Comparison of ENCODE assay signal across 8 cellular contexts in genomic region chr2:225889452-225889851, GRCh38.
DNase-seq lines count a peak whose midpoint lies in the region; ATAC-seq and TF ChIP-seq lines count a peak whose summit lies in the region.

No MANE protein-coding gene starts in this region.

- TF ChIP-seq EP300 in esophagus muscularis mucosa (IDR thresholded peaks at IDR 0.05): no peak

- CTCF ChIA-PET in RWPE1 (lab: Yijun Ruan, JAX): interaction anchor here (0.6 to 1.1 kb wide), 11 partner anchors 10 to 910 kb away, joined by 3 to 5 read pairs (median 3); partner anchors contain the start of gene IRS1

- peak; percentile 2 for DNase-seq in DMS 273 treated with DMSO at 0.1 percent for 48 hours (lab: John Stamatoyannopoulos, UW)
- DNase-seq in RWPE1 (ENCODE audit: low spot score): peak; percentile 68
- DNase-seq in esophagus muscularis mucosa (ENCODE audit: extremely low spot score): no peak
- DNase-seq in osteoblast (ENCODE audit: insufficient read length, low spot score, missing footprints): no peak
- DNase-seq in stimulated activated CD4-positive, alpha-beta T cell treated with anti-CD3 and anti-CD28 coated beads, Interleukin-4, amount 100 ng/mL, for 4 hours: no peak
- no peak for DNase-seq in COLO668 (lab: John Stamatoyannopoulos, UW; ENCODE audit: unreplicated experiment)

- TF ChIP-seq CTCF in RWPE1 (conservative IDR thresholded peaks at IDR 0.05; ENCODE audit: low read depth) (peak; percentile 84), esophagus muscularis mucosa (IDR thresholded peaks at IDR 0.05) (peak; percentile 77 to 79 (median 77)), osteoblast (IDR thresholded peaks at IDR 0.05; ENCODE audit: extremely low read depth, low read depth, low read length) (peak; percentile 74)

- POLR2A ChIA-PET in RWPE1 (lab: Yijun Ruan, JAX; ENCODE audit: low non-redundant PET): no interaction called here

- intact Hi-C loops in esophagus muscularis mucosa (cut with DNase I): loop anchor here (2.0 kb wide), 1 partner anchor 913 kb away; no protein-coding TSS in a partner anchor

- no peaks in the 10 kb centered on the region for H3K36me3 ChIP-seq in esophagus muscularis mucosa
- H3K36me3 ChIP-seq in osteoblast (ENCODE audit: insufficient read depth, low read length): no peaks in the 10 kb centered on the region

- H3K79me2 ChIP-seq in osteoblast (ENCODE audit: insufficient read depth, low read length): no peaks in the 10 kb centered on the region

- H3K27ac ChIP-seq in RWPE1 (no peak overlapping the region), esophagus muscularis mucosa (replicated peaks in 1 of 4) (no peak overlapping the region), osteoblast (ENCODE audit: low read depth, low read length) (peak overlapping the region; percentile 18)

- H3K9me3 ChIP-seq in esophagus muscularis mucosa (no peaks in the 10 kb centered on the region), osteoblast (ENCODE audit: low read depth, low read length) (no peaks in the 10 kb centered on the region)

- H3K4me3 ChIP-seq in esophagus muscularis mucosa (no peak overlapping the region), osteoblast (ENCODE audit: insufficient read depth, low read length) (no peak overlapping the region)

- peaks cover 0 to 13% (median 8%) of the 10 kb centered on the region in 4 donors for H3K4me1 ChIP-seq in esophagus muscularis mucosa
- peaks cover 3% of the 10 kb centered on the region for H3K4me1 ChIP-seq in osteoblast (ENCODE audit: insufficient read depth, low read length)

- ATAC-seq in GM19452 (IDR thresholded peaks at IDR 0.05; ENCODE audit: unreplicated experiment): peak; percentile 74
- peak; percentile 66 for ATAC-seq in HG03571 (IDR thresholded peaks at IDR 0.05; ENCODE audit: unreplicated experiment)

- WGBS in esophagus muscularis mucosa: 3% methylated on average over 1 of the region's 1 CpG

- H3K27me3 ChIP-seq in esophagus muscularis mucosa (no peaks in the 10 kb centered on the region), osteoblast (ENCODE audit: insufficient read depth, low read length) (no peaks in the 10 kb centered on the region)

- H3K4me2 ChIP-seq in osteoblast (ENCODE audit: insufficient read depth, low read length): no peak overlapping the region

- H2AFZ ChIP-seq in osteoblast (ENCODE audit: low read length): no peak overlapping the region

- no peak for TF ChIP-seq POLR2A in esophagus muscularis mucosa (IDR thresholded peaks at IDR 0.05; ENCODE audit: low read depth)

- H4K20me1 ChIP-seq in osteoblast (ENCODE audit: insufficient read depth, low read length): no peaks in the 10 kb centered on the region

Comparison
In these comparisons a context has a peak if more than half of its experiments do, and no peak if none do; other contexts are left out.
1. DNase-seq: peak in DMS 273 treated with DMSO at 0.1 percent for 48 hours (single experiment) and RWPE1 (single experiment); none in esophagus muscularis mucosa (single experiment), osteoblast (single experiment), stimulated activated CD4-positive, alpha-beta T cell treated with anti-CD3 and anti-CD28 coated beads, Interleukin-4, amount 100 ng/mL, for 4 hours (0 of 2) and COLO668 (single experiment).
2. Peak in every context shown above with its lines, with median percentiles within 50 percentile points of each other: CTCF ChIP-seq.